ENCODE assay signal across 23 cellular contexts in genomic region chr1:5338466-5338865, GRCh38.
"Had no signal": no experiment of that assay in that cellular context is flagged by ENCODE, and none has a peak within 500 bp of the region (broad histone marks: within the 10 kb centered on the region; RNA-seq: fewer than 3 reads in every experiment).

No MANE protein-coding gene starts in this region.

- H3K4me1 ChIP-seq: adrenal gland, body of pancreas, breast epithelium, SJCRH30 had no signal

- H3K4me3 ChIP-seq: adrenal gland, body of pancreas, breast epithelium, K562, SJCRH30, SK-N-MC had no signal

- ATAC-seq: activated CD8-positive, alpha-beta T cell treated with anti-CD3 and anti-CD28 coated beads, Interleukin-2, amount 10 ng/mL, durations not matched to agents 7 days and 5 days; activated naive CD4-positive, alpha-beta T cell treated with anti-CD3 and anti-CD28 coated beads, Interleukin-2, amount 50 U/mL, for 72 hours; activated T-cell treated with anti-CD3 and anti-CD28 coated beads, Interleukin-2, amount 50 U/mL, for 4 hours; body of pancreas; K562; Panc1 had no signal

- H3K27ac ChIP-seq: adrenal gland, body of pancreas, breast epithelium, SJCRH30, SK-N-MC had no signal

- DNase-seq: activated CD4-positive, alpha-beta T cell treated with anti-CD3 and anti-CD28 coated beads, Interleukin-2, amount 10 ng/mL, durations not matched to agents 24 days and 14 days; activated CD4-positive, alpha-beta T cell treated with anti-CD3 and anti-CD28 coated beads, Interleukin-2, amount 50 U/mL, for 4 hours; activated CD8-positive, alpha-beta T cell treated with anti-CD3 and anti-CD28 coated beads, Interleukin-2, amount 10 ng/mL, durations not matched to agents 7 days and 5 days; activated gamma-delta T cell treated with Interleukin-2 at 50 U/mL for 16 hours; activated naive CD4-positive, alpha-beta T cell treated with anti-CD3 and anti-CD28 coated beads for 36 hours; activated T-cell treated with anti-CD3 and anti-CD28 coated beads, Interleukin-2, amount 50 U/mL, for 4 hours; adrenal gland; body of pancreas; NCI-H1105; NCI-H1436 treated with DMSO at 0.1 percent for 48 hours; NCI-H1694 treated with DMSO at 0.1 percent for 48 hours; NCI-H2029; NCI-H345; NCI-H524 treated with DMSO at 0.1 percent for 48 hours; SHP77; SJCRH30 had no signal

- H3K4me1 Mint-ChIP-seq: activated CD4-positive, alpha-beta T cell treated with anti-CD3 and anti-CD28 coated beads, Interleukin-2, amount 10 ng/mL, durations not matched to agents 24 days and 14 days had no signal

- H3K36me3 ChIP-seq: adrenal gland, breast epithelium, SJCRH30 had no signal

- H3K4me3 Mint-ChIP-seq: activated CD4-positive, alpha-beta T cell treated with anti-CD3 and anti-CD28 coated beads, Interleukin-2, amount 10 ng/mL, durations not matched to agents 24 days and 14 days; activated CD8-positive, alpha-beta T cell treated with anti-CD3 and anti-CD28 coated beads, Interleukin-2, amount 10 ng/mL, durations not matched to agents 7 days and 5 days; activated naive CD4-positive, alpha-beta T cell treated with anti-CD3 and anti-CD28 coated beads for 36 hours; activated T-cell treated with anti-CD3 and anti-CD28 coated beads, Interleukin-2, amount 50 U/mL, for 4 hours; activated T-helper 1 cell treated with anti-CD3 and anti-CD28 coated beads, Interleukin-12 subunit alpha, Interleukin-12 subunit beta, Interleukin-2, Interleukin-4 antibody, amounts not matched to agents 30 ng/mL and 10 ng/mL and 1 ng/mL, durations not matched to agents 14 hours and 24 hours and 36 hours; T-helper 2 cell treated with Interferon-gamma antibody and Interleukin-4, amounts not matched to agents 5 μg/mL and 100 μg/mL, for 36 hours had no signal

- H3K9me3 ChIP-seq: adrenal gland, body of pancreas, breast epithelium, SJCRH30 had no signal

- H3K27me3 ChIP-seq: adrenal gland, body of pancreas had no signal

- H3K27ac Mint-ChIP-seq: activated CD4-positive, alpha-beta T cell treated with anti-CD3 and anti-CD28 coated beads, Interleukin-2, amount 10 ng/mL, durations not matched to agents 24 days and 14 days; activated CD8-positive, alpha-beta T cell treated with anti-CD3 and anti-CD28 coated beads, Interleukin-2, amount 10 ng/mL, durations not matched to agents 7 days and 5 days; activated naive CD4-positive, alpha-beta T cell treated with anti-CD3 and anti-CD28 coated beads for 36 hours; activated T-helper 1 cell treated with anti-CD3 and anti-CD28 coated beads, Interleukin-12 subunit alpha, Interleukin-12 subunit beta, Interleukin-2, Interleukin-4 antibody, amounts not matched to agents 30 ng/mL and 10 ng/mL and 1 ng/mL, durations not matched to agents 14 hours and 24 hours and 36 hours; T-helper 2 cell treated with Interferon-gamma antibody and Interleukin-4, amounts not matched to agents 5 μg/mL and 100 μg/mL, for 36 hours had no signal

- H3K27me3 Mint-ChIP-seq: activated CD4-positive, alpha-beta T cell treated with anti-CD3 and anti-CD28 coated beads, Interleukin-2, amount 10 ng/mL, durations not matched to agents 24 days and 14 days had no signal

- H3K9me3 Mint-ChIP-seq: activated CD4-positive, alpha-beta T cell treated with anti-CD3 and anti-CD28 coated beads, Interleukin-2, amount 10 ng/mL, durations not matched to agents 24 days and 14 days; activated naive CD4-positive, alpha-beta T cell treated with anti-CD3 and anti-CD28 coated beads for 36 hours; T-helper 2 cell treated with Interferon-gamma antibody and Interleukin-4, amounts not matched to agents 5 μg/mL and 100 μg/mL, for 36 hours had no signal
